12 cellular contexts compared by ENCODE assay signal in the genomic region with DNA sequence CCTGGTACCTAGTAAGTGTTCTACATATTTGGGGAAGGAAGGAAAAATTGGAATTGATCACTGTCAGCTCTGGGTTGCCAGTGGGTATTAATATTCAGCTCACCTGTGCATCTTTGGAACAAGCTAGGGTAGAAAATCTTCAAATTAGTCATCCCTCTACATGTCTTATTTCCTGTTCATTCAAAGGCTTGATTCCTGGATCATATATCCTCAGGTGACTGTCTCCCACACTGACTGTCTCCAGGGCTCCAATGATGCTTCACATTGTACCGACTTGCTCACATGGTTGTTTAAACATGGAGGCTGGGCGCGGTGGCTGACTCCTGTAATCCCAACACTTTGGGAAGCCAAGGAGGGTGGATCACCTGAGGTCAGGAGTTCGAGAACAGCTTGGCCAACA. TPM values are rescaled to one million over a fixed set of nuclear protein-coding genes. Genes with fewer than 3 reads are reported as not detected.
A peak's percentile ranks its signal among the peaks of the same experiment; 100 is the strongest.
DNase-seq lines count a peak whose midpoint lies in the region; ATAC-seq and TF ChIP-seq lines count a peak whose summit lies in the region.
"Had no signal": no experiment of that assay in that cellular context is flagged by ENCODE, and none has a peak within 500 bp of the region (broad histone marks: within the 10 kb centered on the region; RNA-seq: fewer than 3 reads in every experiment).

No MANE protein-coding gene starts in this region.

- no peak for DNase-seq in RWPE2 (ENCODE audit: low spot score)
- peak; percentile 47 for DNase-seq in left kidney (ENCODE audit: low read depth, low spot score)
- DNase-seq in heart right ventricle: no peak
- DNase-seq in globus pallidus (ENCODE audit: low spot score): no peak
- DNase-seq: Calu3; CD8-positive, alpha-beta T cell; GF-D8; H9 had no signal

- ATAC-seq in RWPE2 (ENCODE audit: low read depth): peak; percentile 79
- peak; percentile 99 for ATAC-seq in esophagus mucosa
- no peak for ATAC-seq in GM18502 (IDR thresholded peaks at IDR 0.05; ENCODE audit: poor library complexity, unreplicated experiment)
- ATAC-seq in heart right ventricle: no peak
- ATAC-seq: CD8-positive, alpha-beta T cell had no signal

- H4K20me1 ChIP-seq in KMS-11 (ENCODE audit: insufficient read depth): no peaks in the 10 kb centered on the region
- H4K20me1 ChIP-seq: BLaER1 treated with 17β-estradiol and CSF1 and Interleukin-3, amounts not matched to agents 10 nM and 100 nM had no signal

- H3K27ac ChIP-seq in KMS-11: peak overlapping the region; percentile 42; the same call in 1 of the 2 replicates
- H3K27ac ChIP-seq in RWPE2 (ENCODE audit: poor library complexity, severe bottlenecking): no peak overlapping the region
- no peak overlapping the region for H3K27ac ChIP-seq in heart right ventricle
- H3K27ac ChIP-seq: BLaER1 treated with 17β-estradiol and CSF1 and Interleukin-3, amounts not matched to agents 10 nM and 100 nM had no signal

- no peak overlapping the region for H3K9ac ChIP-seq in KMS-11
- H3K9ac ChIP-seq: BLaER1 treated with 17β-estradiol and CSF1 and Interleukin-3, amounts not matched to agents 10 nM and 100 nM had no signal

- H3K9me3 ChIP-seq in RWPE2 (ENCODE audit: severe bottlenecking) (no peaks in the 10 kb centered on the region), heart right ventricle (no peaks in the 10 kb centered on the region)

- H3K36me3 ChIP-seq in KMS-11 (ENCODE audit: insufficient read depth): no peaks in the 10 kb centered on the region
- H3K36me3 ChIP-seq in RWPE2 (ENCODE audit: low read depth): no peaks in the 10 kb centered on the region
- no peaks in the 10 kb centered on the region for H3K36me3 ChIP-seq in heart right ventricle

- H3K4me2 ChIP-seq in KMS-11: peak overlapping the region; percentile 92; the same call in 1 of the 2 replicates
- H3K4me2 ChIP-seq: BLaER1 treated with 17β-estradiol and CSF1 and Interleukin-3, amounts not matched to agents 10 nM and 100 nM had no signal

- no peak overlapping the region for H2AFZ ChIP-seq in KMS-11 (ENCODE audit: low read depth)

- no peak for TF ChIP-seq CTCF in KMS-11 (conservative IDR thresholded peaks at IDR 0.05; ENCODE audit: low read depth, low read length)
- no peak for TF ChIP-seq CTCF in RWPE2 (IDR thresholded peaks at IDR 0.05; ENCODE audit: poor library complexity, severe bottlenecking)
- TF ChIP-seq CTCF in heart right ventricle (IDR thresholded peaks at IDR 0.05): no peak

- H3K4me1 ChIP-seq in KMS-11 (ENCODE audit: low read depth, poor library complexity, severe bottlenecking) (peaks cover 40% of the 10 kb centered on the region), RWPE2 (ENCODE audit: insufficient read depth, poor library complexity, severe bottlenecking) (peaks cover 8% of the 10 kb centered on the region), heart right ventricle (no peaks in the 10 kb centered on the region)

- 96 to 97% methylated on average over 4 of the region's 4 CpGs for WGBS in heart right ventricle, 2 donors

- H3K79me2 ChIP-seq in KMS-11 (ENCODE audit: insufficient read depth, low read depth): no peaks in the 10 kb centered on the region

- no peak overlapping the region for H3K4me3 ChIP-seq in KMS-11 (IDR thresholded peaks at IDR 0.05; ENCODE audit: insufficient read depth, low read depth, low read length)
- H3K4me3 ChIP-seq in RWPE2 (ENCODE audit: severe bottlenecking): no peak overlapping the region
- H3K4me3 ChIP-seq in heart right ventricle: no peak overlapping the region
- H3K4me3 ChIP-seq: BLaER1 treated with 17β-estradiol and CSF1 and Interleukin-3, amounts not matched to agents 10 nM and 100 nM had no signal

- H3K27me3 ChIP-seq in KMS-11 (ENCODE audit: insufficient read depth, low read depth) (no peaks in the 10 kb centered on the region), RWPE2 (ENCODE audit: insufficient read depth, poor library complexity, severe bottlenecking) (no peaks in the 10 kb centered on the region), heart right ventricle (no peaks in the 10 kb centered on the region)
- H3K27me3 ChIP-seq: BLaER1 treated with 17β-estradiol and CSF1 and Interleukin-3, amounts not matched to agents 10 nM and 100 nM had no signal

- intact Hi-C loops in heart right ventricle (cut with DNase I): loop anchor here in 1 of 10 donors (5.0 kb wide), 1 partner anchor 41 kb away; no protein-coding TSS in a partner anchor

RNA-seq across cellular contexts. Expression of a gene that starts 11.6 kb away (rescaled TPM):
- 4.9 TPM for total RNA-seq in esophagus mucosa
- total RNA-seq in heart right ventricle: 10 to 100 TPM in 1 of 10 donors, 1 to 10 TPM in 9; 2.2 to 14.7 (median 4.7) TPM
- 1 to 10 TPM; 1.5 to 2.4 TPM for polyA plus RNA-seq in heart right ventricle

Comparison
In these comparisons a context has a peak if more than half of its experiments do, and no peak if none do; other contexts are left out.
1. ATAC-seq: peak in RWPE2 (single experiment) and esophagus mucosa (single experiment); none in GM18502 (single experiment) and heart right ventricle (0 of 8).